8 cellular contexts compared by ENCODE assay signal in the genomic region with DNA sequence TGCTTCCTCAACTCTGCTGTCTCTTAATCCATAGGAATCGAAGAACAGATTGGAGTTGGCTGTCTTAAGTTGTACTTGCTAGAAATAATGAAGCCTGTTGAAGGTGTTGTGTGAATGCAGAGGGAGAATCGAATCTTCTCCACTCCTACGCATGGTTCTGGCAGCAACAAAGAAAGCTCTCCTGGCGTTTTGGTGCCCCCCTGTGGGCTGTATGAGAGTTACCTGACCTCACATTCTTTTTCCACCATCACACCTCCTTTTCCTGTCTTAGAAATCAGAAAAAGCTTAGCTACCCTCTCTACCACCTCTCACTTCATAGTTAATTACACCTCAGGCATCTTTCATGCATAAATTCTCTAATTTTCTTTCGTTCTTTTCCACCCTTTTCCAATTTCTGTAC. TPM values are rescaled to one million over a fixed set of nuclear protein-coding genes. Genes with fewer than 3 reads are reported as not detected.
DNase-seq lines count a peak whose midpoint lies in the region; ATAC-seq, FAIRE-seq and TF ChIP-seq lines count a peak whose summit lies in the region.

No MANE protein-coding gene starts in this region.

- intact Hi-C loops in lower leg skin (cut with DNase I; ENCODE audit: low total_unique reads), result no loop called here

- 11 to 13% methylated on average over 5 of the region's 5 CpGs for WGBS in lower leg skin, 2 donors

- H3K79me2 ChIP-seq in SU-DHL-6 (ENCODE audit: insufficient read depth, low read length), result no peaks in the 10 kb centered on the region
- H3K79me2 ChIP-seq in astrocyte (ENCODE audit: insufficient read depth, low read length), result no peaks in the 10 kb centered on the region

- no peak overlapping the region for H3K4me3 ChIP-seq in Jurkat, Clone E6-1 (ENCODE audit: low read length)
- H3K4me3 ChIP-seq in SU-DHL-6 (ENCODE audit: insufficient read depth, low read length, poor library complexity, severe bottlenecking) (no peak overlapping the region), astrocyte (ENCODE audit: insufficient read depth, low read depth, low read length) (no peak overlapping the region), lower leg skin (ENCODE audit: low read depth, poor library complexity, severe bottlenecking) (no peak overlapping the region)

- H3K27me3 ChIP-seq in SU-DHL-6 (ENCODE audit: low read length) (no peaks in the 10 kb centered on the region), astrocyte (ENCODE audit: insufficient read depth, low read length) (no peaks in the 10 kb centered on the region)

- no peaks in the 10 kb centered on the region for H3F3A ChIP-seq in SU-DHL-6 (ENCODE audit: insufficient read depth)

- H3K36me3 ChIP-seq in SU-DHL-6 (ENCODE audit: low read length) (no peaks in the 10 kb centered on the region), astrocyte (ENCODE audit: insufficient read depth, low read length) (no peaks in the 10 kb centered on the region)

- peak; percentile 79 for FAIRE-seq in astrocyte (lab: Jason Lieb, UNC)

- H2AFZ ChIP-seq in SU-DHL-6 (ENCODE audit: low read depth, low read length, severe bottlenecking), result peak overlapping the region; percentile 71
- H2AFZ ChIP-seq in astrocyte (ENCODE audit: low read depth, low read length), result no peak overlapping the region

- H3K4me2 ChIP-seq in SU-DHL-6 (ENCODE audit: low read depth, low read length, poor library complexity, severe bottlenecking) (no peak overlapping the region), astrocyte (ENCODE audit: low read length) (peak overlapping the region; percentile 54)

- H3K9ac ChIP-seq in SU-DHL-6 (ENCODE audit: low read length), result no peak overlapping the region
- no peak overlapping the region for H3K9ac ChIP-seq in astrocyte (ENCODE audit: low read length)

- H3K36me3 Mint-ChIP-seq in astrocyte (ENCODE audit: low read depth, unreplicated experiment), result peaks cover 2% of the 10 kb centered on the region
- peaks cover 0 to 5% (median 0%) of the 10 kb centered on the region in 3 donors for H3K36me3 Mint-ChIP-seq in immature natural killer cell

- TF ChIP-seq POLR2A in lower leg skin (IDR thresholded peaks at IDR 0.05), result no peak

- H3K4me3 Mint-ChIP-seq in astrocyte (ENCODE audit: unreplicated experiment) (no peak overlapping the region), immature natural killer cell (no peak overlapping the region)

- H3K27ac Mint-ChIP-seq in astrocyte (ENCODE audit: unreplicated experiment), result no peak overlapping the region
- H3K27ac Mint-ChIP-seq in immature natural killer cell, result no peak overlapping the region

- peak; percentile 85 for ATAC-seq in GM19467 (IDR thresholded peaks at IDR 0.05; ENCODE audit: unreplicated experiment)

- no peak overlapping the region for H3K27ac ChIP-seq in SU-DHL-6 (ENCODE audit: low read depth, low read length)
- H3K27ac ChIP-seq in astrocyte (ENCODE audit: low read depth, low read length), result no peak overlapping the region

- H3K9me3 Mint-ChIP-seq in astrocyte (ENCODE audit: unreplicated experiment) (no peaks in the 10 kb centered on the region), immature natural killer cell (no peaks in the 10 kb centered on the region)

- no peaks in the 10 kb centered on the region for H4K20me1 ChIP-seq in SU-DHL-6 (ENCODE audit: low read depth, low read length)
- H4K20me1 ChIP-seq in astrocyte (ENCODE audit: insufficient read depth, low read length), result no peaks in the 10 kb centered on the region

- H3K27me3 Mint-ChIP-seq in astrocyte (ENCODE audit: low read depth, unreplicated experiment) (no peaks in the 10 kb centered on the region), immature natural killer cell (ENCODE audit: low read depth in 3 of 3) (peaks cover 0 to 4% (median 3%) of the 10 kb centered on the region in 3 donors)

- no peaks in the 10 kb centered on the region for H3K4me1 Mint-ChIP-seq in astrocyte (ENCODE audit: low read depth, unreplicated experiment)
- H3K4me1 Mint-ChIP-seq in immature natural killer cell, result peaks cover 6% of the 10 kb centered on the region in 2 donors

- DNase-seq in DMS114 treated with DMSO at 0.1 percent for 48 hours (lab: John Stamatoyannopoulos, UW; ENCODE audit: unreplicated experiment) (peak; percentile 22), astrocyte (ENCODE audit: low read depth) (peak; percentile 2), immature natural killer cell (peak; percentile 32 to 41 (median 41)), lower leg skin (ENCODE audit: low spot score in 2 of 2) (no peak)
- peak; percentile 47 for DNase-seq in Jurkat, Clone E6-1 (ENCODE audit: low read depth, low spot score)
- peak; percentile 46 for DNase-seq in stimulated activated CD4-positive, alpha-beta T cell treated with anti-CD3 and anti-CD28 coated beads, Interleukin-2, amount 100 ng/mL, for 4 hours (ENCODE audit: low read depth)

- TF ChIP-seq CTCF in SU-DHL-6 (IDR thresholded peaks at IDR 0.05; ENCODE audit: insufficient read depth, low read length, poor library complexity, severe bottlenecking), result no peak
- peak; percentile 47 for TF ChIP-seq CTCF in astrocyte (IDR thresholded peaks at IDR 0.05; ENCODE audit: insufficient read depth, low read depth, low read length)
- TF ChIP-seq CTCF in lower leg skin (IDR thresholded peaks at IDR 0.05), result no peak

- no peaks in the 10 kb centered on the region for H3K4me1 ChIP-seq in astrocyte (ENCODE audit: insufficient read depth, low read length)

- H3K9me2 ChIP-seq in SU-DHL-6 (replicated peaks; ENCODE audit: insufficient read depth, low read length), result no peaks in the 10 kb centered on the region

- H3K9me3 ChIP-seq in SU-DHL-6 (ENCODE audit: insufficient read depth, low read length) (no peaks in the 10 kb centered on the region), astrocyte (ENCODE audit: insufficient read depth, low read depth, low read length) (no peaks in the 10 kb centered on the region)

RNA-seq across cellular contexts. Expression of a gene that starts 16.3 kb away (rescaled TPM):
- polyA plus RNA-seq in Jurkat, Clone E6-1 (2012; ENCODE audit: insufficient read depth, insufficient read length), result not detected
- 5.7 and 6.8 TPM in 2 replicates for total RNA-seq in astrocyte
- 1 to 10 TPM in 2 of 3 donors, under 1 TPM in 1; 0.72 to 4.4 (median 2.7) TPM for polyA plus RNA-seq in immature natural killer cell
- 10 to 100 TPM; 38.1 to 93.3 (median 43.3) TPM for total RNA-seq in lower leg skin

Comparison
In these comparisons a context has a peak if more than half of its experiments do, and no peak if none do; other contexts are left out.
1. DNase-seq: peak in DMS114 treated with DMSO at 0.1 percent for 48 hours (single experiment), Jurkat, Clone E6-1 (single experiment), astrocyte (single experiment), immature natural killer cell (3 of 3) and stimulated activated CD4-positive, alpha-beta T cell treated with anti-CD3 and anti-CD28 coated beads, Interleukin-2, amount 100 ng/mL, for 4 hours (single experiment); none in lower leg skin (0 of 2).